11 cellular contexts compared by ENCODE assay signal in the genomic region with DNA sequence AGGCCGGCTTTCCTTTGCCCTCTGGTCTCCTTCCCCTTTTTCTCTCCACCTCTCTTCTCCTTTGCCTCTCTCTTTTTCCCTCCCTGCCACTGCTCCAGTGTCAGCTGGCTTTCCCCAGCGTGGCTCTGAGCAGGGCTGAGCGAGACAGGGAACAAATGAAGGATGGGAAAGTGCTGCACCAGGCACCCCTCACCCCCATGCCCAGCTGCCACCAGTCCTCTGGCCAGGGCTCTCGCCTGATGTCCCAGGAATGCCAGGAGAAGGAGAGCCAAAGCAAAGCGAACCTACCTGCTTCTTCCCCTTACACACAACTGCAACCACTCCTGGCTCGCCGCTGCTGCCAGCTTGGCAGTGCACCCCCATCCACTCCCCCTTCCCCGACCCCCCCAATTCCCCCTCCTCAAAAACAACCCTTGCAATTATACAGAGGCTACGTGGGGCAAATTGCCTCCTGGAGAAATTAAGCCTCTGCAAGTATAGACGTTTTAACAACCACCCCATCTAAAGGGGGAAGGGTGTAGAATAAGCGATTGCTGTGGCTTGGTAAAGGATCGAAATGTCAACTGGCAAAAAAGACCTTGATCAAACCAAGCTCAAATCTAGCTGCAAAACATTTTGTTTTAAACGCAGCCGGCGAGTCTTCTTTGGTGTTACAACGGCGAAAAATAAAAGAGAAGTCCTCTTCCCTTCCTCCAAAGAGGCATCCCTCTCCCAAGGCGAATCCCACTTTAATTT. TPM values are rescaled to one million over a fixed set of nuclear protein-coding genes. Genes with fewer than 3 reads are reported as not detected.
DNase-seq lines count a peak whose midpoint lies in the region; ATAC-seq and TF ChIP-seq lines count a peak whose summit lies in the region.
"Had no signal": no experiment of that assay in that cellular context is flagged by ENCODE, and none has a peak within 500 bp of the region (broad histone marks: within the 10 kb centered on the region; RNA-seq: fewer than 3 reads in every experiment).

No MANE protein-coding gene starts in this region.

- H3K27ac ChIP-seq in thymus (ENCODE audit: low read depth), result peak overlapping the region; percentile 98
- no peak overlapping the region for H3K27ac ChIP-seq in adrenal gland
- H3K27ac ChIP-seq in SK-N-SH (ENCODE audit: low read depth in 2 of 2, low read length in 1 of 2), result no peak overlapping the region
- H3K27ac ChIP-seq: C4-2B had no signal

- intact Hi-C loops in activated CD8-positive, alpha-beta T cell treated with anti-CD3 and anti-CD28 coated beads for 36 hours (cut with micrococcal nuclease), result loop anchor here (5.0 to 10.0 kb wide), 2 partner anchors 77 to 796 kb away; a partner anchor contains a TSS
- intact Hi-C loops in adrenal gland (cut with DNase I), result no loop called here

- H3K4me3 Mint-ChIP-seq in activated CD8-positive, alpha-beta T cell treated with anti-CD3 and anti-CD28 coated beads for 36 hours, result peak overlapping the region; percentile 86

- no peak overlapping the region for H3K4me2 ChIP-seq in SK-N-SH

- H3K36me3 Mint-ChIP-seq in activated CD8-positive, alpha-beta T cell treated with anti-CD3 and anti-CD28 coated beads for 36 hours (ENCODE audit: low read depth), result peaks cover 47% of the 10 kb centered on the region

- H3K36me3 ChIP-seq in iPS-15b (ENCODE audit: control insufficient read depth, insufficient read depth, low read length) (no peaks in the 10 kb centered on the region), thymus (ENCODE audit: control insufficient read depth, insufficient read depth) (peaks cover 7% of the 10 kb centered on the region), adrenal gland (replicated peaks in 1 of 2) (no peaks in the 10 kb centered on the region), SK-N-SH (replicated peaks in 1 of 2; ENCODE audit: control insufficient read depth in 1 of 2, insufficient read depth in 2 of 2, low read length in 1 of 2) (no peaks in the 10 kb centered on the region)

- peaks cover 26% of the 10 kb centered on the region for H3K4me1 Mint-ChIP-seq in activated CD8-positive, alpha-beta T cell treated with anti-CD3 and anti-CD28 coated beads for 36 hours (ENCODE audit: low read depth)

- H3K9me3 Mint-ChIP-seq in activated CD8-positive, alpha-beta T cell treated with anti-CD3 and anti-CD28 coated beads for 36 hours, result no peaks in the 10 kb centered on the region

- peak overlapping the region; percentile 72 for H3K4me3 ChIP-seq in iPS-15b (ENCODE audit: low read depth, low read length)
- H3K4me3 ChIP-seq in thymus (ENCODE audit: low read length), result peak overlapping the region; percentile 99
- no peak overlapping the region for H3K4me3 ChIP-seq in adrenal gland
- no peak overlapping the region for H3K4me3 ChIP-seq in SK-N-SH (ENCODE audit: low read depth in 2 of 2, low read length in 1 of 2)

- H3K9me3 ChIP-seq in iPS-15b (ENCODE audit: control insufficient read depth, insufficient read depth, low read length) (no peaks in the 10 kb centered on the region), thymus (ENCODE audit: control insufficient read depth) (no peaks in the 10 kb centered on the region), adrenal gland (replicated peaks in 1 of 3) (no peaks in the 10 kb centered on the region), SK-N-SH (no peaks in the 10 kb centered on the region)

- no peak for TF ChIP-seq POLR2A in adrenal gland (IDR thresholded peaks at IDR 0.05)

- H3F3A ChIP-seq in SK-N-SH (replicated peaks; ENCODE audit: insufficient read depth), result no peaks in the 10 kb centered on the region

- H4K20me1 ChIP-seq in SK-N-SH (ENCODE audit: insufficient read depth), result no peaks in the 10 kb centered on the region

- TF ChIP-seq CTCF in activated CD8-positive, alpha-beta T cell treated with anti-CD3 and anti-CD28 coated beads for 36 hours (IDR thresholded peaks at IDR 0.05), result no peak
- TF ChIP-seq CTCF in adrenal gland (IDR thresholded peaks at IDR 0.05) (no peak), SK-N-SH (IDR thresholded peaks at IDR 0.05) (no peak)

- WGBS in thymus, result 2% methylated on average over 18 of the region's 18 CpGs
- WGBS in adrenal gland, 4 donors, result 22 to 27% (median 24%) methylated on average over 17 to 18 of the region's 18 CpGs
- WGBS in SK-N-SH (ENCODE audit: low lambda C conversion rate), result 15% methylated on average over 18 of the region's 18 CpGs

- no peak for TF ChIP-seq EP300 in SK-N-SH (IDR thresholded peaks at IDR 0.05; ENCODE audit: borderline replicate concordance in 1 of 2, low read depth in 1 of 2, low read length in 1 of 2)

- no peaks in the 10 kb centered on the region for H3K79me2 ChIP-seq in SK-N-SH (ENCODE audit: insufficient read depth)

- H3K9ac ChIP-seq in iPS-15b (ENCODE audit: low read depth, low read length) (no peak overlapping the region), SK-N-SH (no peak overlapping the region)

- H3K4me1 ChIP-seq in iPS-15b (ENCODE audit: control insufficient read depth, insufficient read depth, low read length) (peaks cover 15% of the 10 kb centered on the region), thymus (ENCODE audit: control insufficient read depth, insufficient read depth, low read length) (peaks cover 15% of the 10 kb centered on the region), adrenal gland (replicated peaks in 1 of 2) (peaks cover 0 to 17% of the 10 kb centered on the region in 2 donors), SK-N-SH (ENCODE audit: control insufficient read depth in 1 of 2, insufficient read depth in 2 of 2, low read depth in 1 of 2, low read length in 1 of 2) (no peaks in the 10 kb centered on the region; a peak in 1 of 4 replicates)

- no peak overlapping the region for H2AFZ ChIP-seq in SK-N-SH (ENCODE audit: low read depth)

- POLR2A ChIA-PET in activated CD8-positive, alpha-beta T cell treated with anti-CD3 and anti-CD28 coated beads for 36 hours (lab: Charles Lee), result interaction anchor here (0.7 to 15.9 kb wide), 20 partner anchors 7 to 1291 kb away, joined by 3 to 496 read pairs (median 4); no protein-coding TSS in a partner anchor
- POLR2A ChIA-PET in SK-N-SH (lab: Yijun Ruan, JAX), result no interaction called here

- no peak for ATAC-seq in activated CD8-positive, alpha-beta T cell treated with anti-CD3 and anti-CD28 coated beads for 36 hours
- ATAC-seq in GM19467 (IDR thresholded peaks at IDR 0.05; ENCODE audit: unreplicated experiment), result no peak

- H3K27ac Mint-ChIP-seq in activated CD8-positive, alpha-beta T cell treated with anti-CD3 and anti-CD28 coated beads for 36 hours, result peak overlapping the region; percentile 98

- CTCF ChIA-PET in activated CD8-positive, alpha-beta T cell treated with anti-CD3 and anti-CD28 coated beads for 36 hours (lab: Charles Lee), result interaction anchor here (0.6 to 7.0 kb wide), 10 partner anchors 14 to 1132 kb away, joined by 3 to 189 read pairs (median 7); no protein-coding TSS in a partner anchor
- CTCF ChIA-PET in SK-N-SH (lab: Yijun Ruan, JAX), result interaction anchor here (1.5 kb wide), 1 partner anchor 51 kb away, joined by 3 read pairs; no protein-coding TSS in a partner anchor

- DNase-seq in activated T-cell treated with anti-CD3 and anti-CD28 coated beads, Interleukin-2, amount 50 U/mL, for 1 hour, result peak; percentile 44
- no peak for DNase-seq in activated T-cell treated with anti-CD3 and anti-CD28 coated beads for 4 hours
- DNase-seq in activated CD8-positive, alpha-beta T cell treated with anti-CD3 and anti-CD28 coated beads for 36 hours, result no peak
- DNase-seq in adrenal gland, result no peak
- no peak for DNase-seq in SK-N-SH
- DNase-seq: aorta, NCI-H1048 had no signal

- no peak for TF ChIP-seq RAD21 in SK-N-SH (IDR thresholded peaks at IDR 0.05; ENCODE audit: low read length)

- H3K27me3 ChIP-seq in iPS-15b (ENCODE audit: control insufficient read depth, insufficient read depth, low read length), result peaks cover 39% of the 10 kb centered on the region
- H3K27me3 ChIP-seq in thymus (ENCODE audit: control insufficient read depth, insufficient read depth), result peaks cover 8% of the 10 kb centered on the region
- peaks cover 74% of the 10 kb centered on the region for H3K27me3 ChIP-seq in adrenal gland
- peaks cover 76% of the 10 kb centered on the region for H3K27me3 ChIP-seq in SK-N-SH (ENCODE audit: insufficient read depth)

- no peaks in the 10 kb centered on the region for H3K27me3 Mint-ChIP-seq in activated CD8-positive, alpha-beta T cell treated with anti-CD3 and anti-CD28 coated beads for 36 hours

- no peaks in the 10 kb centered on the region for H3K9me2 ChIP-seq in SK-N-SH

TF ChIP-seq in SK-N-SH, 30 proteins besides CTCF, POLR2A, EP300 and RAD21 (continues in another document):
- TF ChIP-seq, protein P1, sequence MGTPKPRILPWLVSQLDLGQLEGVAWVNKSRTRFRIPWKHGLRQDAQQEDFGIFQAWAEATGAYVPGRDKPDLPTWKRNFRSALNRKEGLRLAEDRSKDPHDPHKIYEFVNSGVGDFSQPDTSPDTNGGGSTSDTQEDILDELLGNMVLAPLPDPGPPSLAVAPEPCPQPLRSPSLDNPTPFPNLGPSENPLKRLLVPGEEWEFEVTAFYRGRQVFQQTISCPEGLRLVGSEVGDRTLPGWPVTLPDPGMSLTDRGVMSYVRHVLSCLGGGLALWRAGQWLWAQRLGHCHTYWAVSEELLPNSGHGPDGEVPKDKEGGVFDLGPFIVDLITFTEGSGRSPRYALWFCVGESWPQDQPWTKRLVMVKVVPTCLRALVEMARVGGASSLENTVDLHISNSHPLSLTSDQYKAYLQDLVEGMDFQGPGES (IDR thresholded peaks at IDR 0.05; ENCODE audit: low read depth, low read length), result no peak
- no peak for TF ChIP-seq NFIC (IDR thresholded peaks at IDR 0.05; ENCODE audit: borderline replicate concordance)
- TF ChIP-seq SIN3A (IDR thresholded peaks at IDR 0.05; ENCODE audit: borderline replicate concordance, low read depth, low read length), result no peak
- TF ChIP-seq RFX5 (IDR thresholded peaks at IDR 0.05; ENCODE audit: low read length), result no peak
- TF ChIP-seq GABPA (IDR thresholded peaks at IDR 0.05; ENCODE audit: low read depth), result no peak
- no peak for TF ChIP-seq MXI1 (IDR thresholded peaks at IDR 0.05; ENCODE audit: low read depth, low read length)
- no peak for TF ChIP-seq RCOR1 (IDR thresholded peaks at IDR 0.05; ENCODE audit: low read length)
- TF ChIP-seq FOXM1 (IDR thresholded peaks at IDR 0.05; ENCODE audit: low read depth), result no peak

RNA-seq across cellular contexts. Expression of a gene that starts 3.1 kb away (rescaled TPM):
- total RNA-seq in activated CD8-positive, alpha-beta T cell treated with anti-CD3 and anti-CD28 coated beads for 36 hours, result 10 to 100 TPM; 48.5 to 53.0 TPM
- polyA plus RNA-seq in thymus, result 15.1 TPM
- 1 to 10 TPM in 2 of 8 donors, under 1 TPM in 6; 0.24 to 1.1 (median 0.61) TPM for total RNA-seq in adrenal gland
- under 1 TPM; 0.24 to 0.49 (median 0.24) TPM for polyA plus RNA-seq in adrenal gland
- not detected in 2 replicates for polyA plus RNA-seq in SK-N-SH (2012; rRNA removed)
- not detected in 2 replicates for polyA plus RNA-seq in SK-N-SH (2012; cell fraction: cytosol; rRNA removed)
- polyA plus RNA-seq in SK-N-SH (2012; cell fraction: nucleus; rRNA removed), result not detected in 2 replicates

Comparison
In these comparisons a context has a peak if more than half of its experiments do, and no peak if none do; other contexts are left out.
1. H3K4me3 ChIP-seq: peak in iPS-15b (single experiment) and thymus (single experiment); none in adrenal gland (0 of 4) and SK-N-SH (0 of 2).
2. RNA of a gene that starts 3.1 kb away (polyA plus RNA-seq): 15.1 TPM in thymus (single experiment); 0.24 to 0.49 TPM in adrenal gland and not detected in SK-N-SH; every median in the first group is over 10 times any median in the second.